Comparison of ENCODE assay signal across 8 cellular contexts in the genomic region with DNA sequence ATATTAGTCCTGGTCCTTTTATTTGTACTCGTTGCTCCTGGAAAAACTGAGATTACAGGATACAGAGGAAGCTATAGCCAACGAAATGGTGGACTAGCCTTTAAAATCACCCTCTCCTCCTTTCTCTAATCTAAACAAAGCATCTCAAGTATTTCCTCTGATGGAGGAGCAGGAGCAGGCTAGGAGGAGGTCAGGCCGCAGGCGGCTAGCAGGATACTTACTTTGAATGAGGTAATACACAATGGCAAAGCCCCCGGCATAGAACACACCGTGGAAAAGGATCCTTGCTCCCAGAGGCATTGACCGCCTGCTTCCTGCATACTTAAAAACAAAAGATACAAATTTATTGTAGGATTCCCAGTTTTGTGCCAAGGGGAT.
A peak's percentile ranks its signal among the peaks of the same experiment; 100 is the strongest.
DNase-seq lines count a peak whose midpoint lies in the region; FAIRE-seq and TF ChIP-seq lines count a peak whose summit lies in the region.

No MANE protein-coding gene starts in this region.

- no peaks in the 10 kb centered on the region for H3K9me3 ChIP-seq in adrenal gland (replicated peaks in 1 of 3)

- peak overlapping the region; percentile 92 for H3K27ac Mint-ChIP-seq in T-helper 2 cell treated with Interferon-gamma antibody and Interleukin-4, amounts not matched to agents 5 μg/mL and 100 μg/mL, for 36 hours
- peak overlapping the region; percentile 77 to 100 (median 94) for H3K27ac Mint-ChIP-seq in immature natural killer cell

- peaks cover 55% of the 10 kb centered on the region for H3K36me3 Mint-ChIP-seq in T-helper 2 cell treated with Interferon-gamma antibody and Interleukin-4, amounts not matched to agents 5 μg/mL and 100 μg/mL, for 36 hours (ENCODE audit: low read depth)
- H3K36me3 Mint-ChIP-seq in immature natural killer cell, result peaks cover 8 to 28% (median 25%) of the 10 kb centered on the region in 3 donors

- H3K36me3 ChIP-seq in adrenal gland (replicated peaks in 1 of 2), result no peaks in the 10 kb centered on the region

- TF ChIP-seq POLR2A in adrenal gland (IDR thresholded peaks at IDR 0.05), result no peak

- no peak for FAIRE-seq in GM19239 (lab: Jason Lieb, UNC)

- 49 to 63% (median 57%) methylated on average over 7 of the region's 7 CpGs for WGBS in adrenal gland, 4 donors

- intact Hi-C loops in adrenal gland (cut with DNase I), result loop anchor here in 1 of 2 donors (10.0 kb wide), 1 partner anchor 53 kb away; no protein-coding TSS in a partner anchor

- H3K27ac ChIP-seq in adrenal gland (peak overlapping the region; percentile 50 to 93 (median 91)), temporal lobe (ENCODE audit: low read depth, low read length) (peak overlapping the region; percentile 83)

- no peaks in the 10 kb centered on the region for H3K27me3 Mint-ChIP-seq in T-helper 2 cell treated with Interferon-gamma antibody and Interleukin-4, amounts not matched to agents 5 μg/mL and 100 μg/mL, for 36 hours (ENCODE audit: low read depth)
- H3K27me3 Mint-ChIP-seq in immature natural killer cell (ENCODE audit: low read depth in 3 of 3), result peaks cover 7 to 31% (median 29%) of the 10 kb centered on the region in 3 donors

- peak overlapping the region; percentile 82 for H3K4me3 Mint-ChIP-seq in T-helper 2 cell treated with Interferon-gamma antibody and Interleukin-4, amounts not matched to agents 5 μg/mL and 100 μg/mL, for 36 hours
- peak overlapping the region; percentile 66 to 88 (median 77) for H3K4me3 Mint-ChIP-seq in immature natural killer cell

- peaks cover 29 to 54% of the 10 kb centered on the region in 2 donors for H3K4me1 ChIP-seq in adrenal gland (replicated peaks in 1 of 2)

- H3K4me1 Mint-ChIP-seq in T-helper 2 cell treated with Interferon-gamma antibody and Interleukin-4, amounts not matched to agents 5 μg/mL and 100 μg/mL, for 36 hours (ENCODE audit: low read depth), result peaks cover 80% of the 10 kb centered on the region
- H3K4me1 Mint-ChIP-seq in immature natural killer cell, result peaks cover 0 to 99% of the 10 kb centered on the region in 2 donors

- no peak for TF ChIP-seq CTCF in adrenal gland (IDR thresholded peaks at IDR 0.05)

- DNase-seq in T-helper 2 cell treated with Interferon-gamma antibody and Interleukin-4, amounts not matched to agents 5 μg/mL and 100 μg/mL, for 36 hours (ENCODE audit: low spot score), result no peak
- DNase-seq in T-helper 2 cell (no peak), adrenal gland (peak in 1 of 7 donors; percentile 36), immature natural killer cell (no peak), NCI-H524 treated with DMSO at 0.1 percent for 48 hours (lab: John Stamatoyannopoulos, UW) (no peak), NCI-H748 treated with DMSO at 0.1 percent for 48 hours (lab: John Stamatoyannopoulos, UW) (no peak), GM19239 (ENCODE audit: insufficient read length, low spot score) (no peak)

- no peak overlapping the region for H3K4me3 ChIP-seq in adrenal gland

- no peaks in the 10 kb centered on the region for H3K27me3 ChIP-seq in adrenal gland

- no peaks in the 10 kb centered on the region for H3K9me3 Mint-ChIP-seq in T-helper 2 cell treated with Interferon-gamma antibody and Interleukin-4, amounts not matched to agents 5 μg/mL and 100 μg/mL, for 36 hours
- no peaks in the 10 kb centered on the region for H3K9me3 Mint-ChIP-seq in immature natural killer cell
